In the genomic region with DNA sequence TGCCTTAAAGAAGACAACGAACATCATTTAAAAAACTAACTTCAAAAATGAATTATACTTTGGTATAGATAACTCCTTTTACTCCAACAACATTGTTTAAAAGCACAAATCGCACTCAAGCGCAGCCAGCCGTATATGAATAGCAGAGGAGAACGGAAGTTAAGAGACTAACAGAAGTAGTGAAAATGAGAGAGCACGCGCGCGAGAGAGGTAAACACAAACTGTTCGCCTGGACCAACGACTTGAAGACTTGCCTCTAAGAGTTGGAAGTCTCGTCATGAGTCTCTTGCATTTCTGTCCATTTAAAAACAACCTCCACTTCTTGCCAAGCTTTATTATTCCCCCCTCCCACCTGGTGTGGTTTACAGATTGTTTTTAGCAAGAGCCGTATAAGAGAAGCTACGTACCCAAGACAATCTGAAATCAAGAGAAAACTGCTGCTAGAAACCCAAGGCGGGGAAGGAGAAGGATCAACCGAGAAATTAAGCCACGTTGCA, we compare ENCODE assay signal across 8 cellular contexts. TPM values are rescaled to one million over a fixed set of nuclear protein-coding genes. Genes with fewer than 3 reads are reported as not detected.
DNase-seq lines count a peak whose midpoint lies in the region; ATAC-seq and TF ChIP-seq lines count a peak whose summit lies in the region.

No MANE protein-coding gene starts in this region.

- peaks cover 15% of the 10 kb centered on the region for H3K4me1 ChIP-seq in skeletal muscle satellite cell (ENCODE audit: control insufficient read depth, insufficient read depth, low read length)

- peak overlapping the region; percentile 93 for H3K4me2 ChIP-seq in skeletal muscle satellite cell (ENCODE audit: low read length)

- H3K36me3 ChIP-seq in skeletal muscle satellite cell (ENCODE audit: insufficient read depth, low read length): peaks cover 6% of the 10 kb centered on the region

- DNase-seq in CMK (ENCODE audit: low read depth) (peak; percentile 22), NCI-H446 (lab: John Stamatoyannopoulos, UW) (peak; percentile 42 to 72), activated T-cell treated with anti-CD3 and anti-CD28 coated beads for 4 hours (peak; percentile 19), fibroblast of the aortic adventitia (ENCODE audit: low read depth) (peak; percentile 47), SK-N-DZ (ENCODE audit: low spot score) (no peak)

- peak overlapping the region; percentile 100 for H3K4me3 ChIP-seq in fibroblast of the aortic adventitia (ENCODE audit: low read depth, low read length)
- H3K4me3 ChIP-seq in skeletal muscle satellite cell (ENCODE audit: low read length): peak overlapping the region; percentile 91

- no peaks in the 10 kb centered on the region for H3K27me3 ChIP-seq in skeletal muscle satellite cell (ENCODE audit: control insufficient read depth, insufficient read depth, low read length)

- peak overlapping the region; percentile 98 for H3K9ac ChIP-seq in skeletal muscle satellite cell (ENCODE audit: low read depth, low read length)

- TF ChIP-seq CTCF in fibroblast of the aortic adventitia (IDR thresholded peaks at IDR 0.05; ENCODE audit: insufficient read depth, low read length): no peak

- peak; percentile 30 for ATAC-seq in GM21447 (IDR thresholded peaks at IDR 0.05; ENCODE audit: unreplicated experiment)
- no peak for ATAC-seq in HG02970 (IDR thresholded peaks at IDR 0.05; ENCODE audit: low FRiP score, unreplicated experiment)

- no peaks in the 10 kb centered on the region for H3K9me3 ChIP-seq in skeletal muscle satellite cell (replicated peaks; ENCODE audit: low read length)

RNA-seq across cellular contexts. Expression of a gene that starts 0.5 kb away (rescaled TPM):
- total RNA-seq in fibroblast of the aortic adventitia (ENCODE audit: low replicate concordance): 206 and 321 TPM in 2 replicates
- 171 TPM in 2 replicates for total RNA-seq in skeletal muscle satellite cell (2012; rRNA removed)
- 109 and 112 TPM in 2 replicates for polyA plus RNA-seq in SK-N-DZ (2014; cell fraction: cytosol; rRNA removed)
- 71.4 and 95.3 TPM in 2 replicates for polyA plus RNA-seq in SK-N-DZ (2014; cell fraction: nucleus; rRNA removed)

RNA-seq across cellular contexts. Expression of a gene that starts 1.0 kb away (rescaled TPM):
- 46.0 and 51.0 TPM in 2 replicates for total RNA-seq in fibroblast of the aortic adventitia (ENCODE audit: low replicate concordance)
- total RNA-seq in skeletal muscle satellite cell (2012; rRNA removed): 18.8 and 28.6 TPM in 2 replicates
- 17.0 and 17.4 TPM in 2 replicates for polyA plus RNA-seq in SK-N-DZ (2014; cell fraction: cytosol; rRNA removed)
- 6.8 and 7.4 TPM in 2 replicates for polyA plus RNA-seq in SK-N-DZ (2014; cell fraction: nucleus; rRNA removed)
